ENCODE assay signal across 11 cellular contexts in genomic region chr9:71764438-71764837, GRCh38. TPM values are rescaled to one million over a fixed set of nuclear protein-coding genes. Genes with fewer than 3 reads are reported as not detected.
DNase-seq lines count a peak whose midpoint lies in the region; ATAC-seq, FAIRE-seq and TF ChIP-seq lines count a peak whose summit lies in the region.
"Had no signal": no experiment of that assay in that cellular context is flagged by ENCODE, and none has a peak within 500 bp of the region (broad histone marks: within the 10 kb centered on the region; RNA-seq: fewer than 3 reads in every experiment).

No MANE protein-coding gene starts in this region.

- H3K4me3 ChIP-seq in A549 (peak overlapping the region; percentile 94), GM23338 (peak overlapping the region; percentile 40), muscle layer of duodenum (ENCODE audit: low read depth in 1 of 2, low read length in 2 of 2) (peak overlapping the region in 1 of 2 donors; percentile 84), lower leg skin (ENCODE audit: low read depth, poor library complexity, severe bottlenecking) (no peak overlapping the region)

- CTCF ChIA-PET in A549 (lab: Yijun Ruan, JAX): interaction anchor here (0.6 to 1.2 kb wide), 3 partner anchors 13 to 48 kb away, joined by 3 to 5 read pairs (median 3); no protein-coding TSS in a partner anchor

- peaks cover 62% of the 10 kb centered on the region for H3K4me1 ChIP-seq in A549
- peaks cover 75% of the 10 kb centered on the region for H3K4me1 ChIP-seq in GM23338 (ENCODE audit: insufficient read depth)
- H3K4me1 ChIP-seq in muscle layer of duodenum (ENCODE audit: control insufficient read depth in 1 of 2, insufficient read depth in 2 of 2, low read length in 2 of 2): peaks cover 15 to 16% of the 10 kb centered on the region in 2 donors

- no peaks in the 10 kb centered on the region for H3K36me3 Mint-ChIP-seq in GM23338 (ENCODE audit: low read depth)
- no peaks in the 10 kb centered on the region for H3K36me3 Mint-ChIP-seq in brain

- no peaks in the 10 kb centered on the region for H3K36me3 ChIP-seq in GM23338 (ENCODE audit: insufficient read depth)
- no peaks in the 10 kb centered on the region for H3K36me3 ChIP-seq in muscle layer of duodenum (ENCODE audit: control insufficient read depth in 1 of 2, insufficient read depth in 2 of 2, low read length in 2 of 2)

- intact Hi-C loops in lower leg skin (cut with DNase I; ENCODE audit: low total_unique reads): no loop called here
- intact Hi-C loops in posterior vena cava (cut with DNase I): no loop called here

- no peak for TF ChIP-seq EP300 in A549 (IDR thresholded peaks at IDR 0.05)

- peaks cover 29% of the 10 kb centered on the region for H4K20me1 ChIP-seq in GM23338 (replicated peaks; ENCODE audit: insufficient read depth)

- peaks cover 84% of the 10 kb centered on the region for H3K79me2 ChIP-seq in GM23338 (replicated peaks; ENCODE audit: insufficient read depth)

- no peaks in the 10 kb centered on the region for H3K9me2 ChIP-seq in GM23338 (ENCODE audit: insufficient read depth)

- TF ChIP-seq POLR2A in A549 (IDR thresholded peaks at IDR 0.05; ENCODE audit: low read length): no peak
- TF ChIP-seq POLR2A in lower leg skin (IDR thresholded peaks at IDR 0.05): no peak

- DNase-seq in A549 (ENCODE audit: low read depth in 1 of 2, low spot score in 1 of 2) (no peak), GM23338 (ENCODE audit: low spot score) (no peak), NCI-H526 (lab: John Stamatoyannopoulos, UW) (no peak), NK-92 (lab: John Stamatoyannopoulos, UW; ENCODE audit: unreplicated experiment) (no peak), lower leg skin (ENCODE audit: low spot score in 2 of 2) (no peak), posterior vena cava (ENCODE audit: low spot score) (no peak)
- DNase-seq: activated CD8-positive, alpha-beta memory T cell treated with anti-CD3 and anti-CD28 coated beads, Interleukin-2, amount 50 U/mL, for 4 hours; DMS153; dorsolateral prefrontal cortex had no signal

- 0 out of 2 replicates have a peak, but pooled peaks cover 3% of the 10 kb centered on the region for H3F3A ChIP-seq in GM23338 (replicated peaks; ENCODE audit: low read depth)

- H2AFZ ChIP-seq in GM23338: no peak overlapping the region

- H3K27me3 Mint-ChIP-seq in GM23338 (ENCODE audit: insufficient read depth, low read depth, poor library complexity): peaks cover 12% of the 10 kb centered on the region
- H3K27me3 Mint-ChIP-seq in brain: peaks cover 23% of the 10 kb centered on the region

- POLR2A ChIA-PET in A549 (lab: Yijun Ruan, JAX): interaction anchor here (0.6 to 1.2 kb wide), 3 partner anchors 12 to 83 kb away, joined by 3 to 4 read pairs (median 4); no protein-coding TSS in a partner anchor

- TF ChIP-seq CTCF in A549 (IDR thresholded peaks at IDR 0.05) (no peak), GM23338 (conservative IDR thresholded peaks at IDR 0.05; ENCODE audit: low read depth in 2 of 2) (no peak), brain (conservative IDR thresholded peaks at IDR 0.05) (no peak), lower leg skin (IDR thresholded peaks at IDR 0.05) (no peak)

- H3K4me1 Mint-ChIP-seq in GM23338 (peaks cover 63% of the 10 kb centered on the region), brain (peaks cover 76% of the 10 kb centered on the region)

- H3K4me2 ChIP-seq in A549 (peak overlapping the region; percentile 90), GM23338 (peak overlapping the region; percentile 99)

- 23% methylated on average over 4 of the region's 4 CpGs for WGBS in A549 (ENCODE audit: missing lambda C conversion rate)
- WGBS in lower leg skin, 2 donors: 51 to 78% methylated on average over 4 of the region's 4 CpGs

- H3K27me3 ChIP-seq in GM23338 (ENCODE audit: insufficient read depth) (no peaks in the 10 kb centered on the region), muscle layer of duodenum (ENCODE audit: low read depth, low read length) (no peaks in the 10 kb centered on the region)
- H3K27me3 ChIP-seq: dorsolateral prefrontal cortex had no signal

- H3K9me3 Mint-ChIP-seq in GM23338 (no peaks in the 10 kb centered on the region), brain (peaks cover 0 to 3% (median 0%) of the 10 kb centered on the region in 5 experiments)

- FAIRE-seq in A549 (lab: Jason Lieb, UNC): no peak

- H3K4me3 Mint-ChIP-seq in GM23338: no peak overlapping the region; the same call in 2 of the 3 replicates
- peak overlapping the region; percentile 79 to 99 (median 96) for H3K4me3 Mint-ChIP-seq in brain

- no peak for ATAC-seq in A549
- no peak for ATAC-seq in GM23338

- H3K27ac ChIP-seq in A549 (peak overlapping the region; percentile 91 to 97), GM23338 (ENCODE audit: low read depth) (no peak overlapping the region), muscle layer of duodenum (ENCODE audit: low read length) (peak overlapping the region; percentile 37)

- H3K9me3 ChIP-seq in A549 (no peaks in the 10 kb centered on the region), muscle layer of duodenum (ENCODE audit: control insufficient read depth in 1 of 2, low read length in 2 of 2) (no peaks in the 10 kb centered on the region)

- H3K27ac Mint-ChIP-seq in GM23338 (no peak overlapping the region), brain (peak overlapping the region; percentile 52 to 95 (median 94))

- TF ChIP-seq RAD21 in A549 (conservative IDR thresholded peaks at IDR 0.05 in 1 of 2, IDR thresholded peaks at IDR 0.05 in 1 of 2): no peak

TF ChIP-seq in A549, 52 proteins besides CTCF, POLR2A, EP300 and RAD21 (continues in another document):
- no peak for TF ChIP-seq E2F6 (IDR thresholded peaks at IDR 0.05; ENCODE audit: borderline replicate concordance, low read depth)
- TF ChIP-seq, protein P1, sequence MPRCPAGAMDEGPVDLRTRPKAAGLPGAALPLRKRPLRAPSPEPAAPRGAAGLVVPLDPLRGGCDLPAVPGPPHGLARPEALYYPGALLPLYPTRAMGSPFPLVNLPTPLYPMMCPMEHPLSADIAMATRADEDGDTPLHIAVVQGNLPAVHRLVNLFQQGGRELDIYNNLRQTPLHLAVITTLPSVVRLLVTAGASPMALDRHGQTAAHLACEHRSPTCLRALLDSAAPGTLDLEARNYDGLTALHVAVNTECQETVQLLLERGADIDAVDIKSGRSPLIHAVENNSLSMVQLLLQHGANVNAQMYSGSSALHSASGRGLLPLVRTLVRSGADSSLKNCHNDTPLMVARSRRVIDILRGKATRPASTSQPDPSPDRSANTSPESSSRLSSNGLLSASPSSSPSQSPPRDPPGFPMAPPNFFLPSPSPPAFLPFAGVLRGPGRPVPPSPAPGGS (IDR thresholded peaks at IDR 0.05): no peak
- no peak for TF ChIP-seq CBX8 (IDR thresholded peaks at IDR 0.05)
- no peak for TF ChIP-seq HDAC2 (IDR thresholded peaks at IDR 0.05)

TF ChIP-seq in GM23338, 12 proteins besides CTCF, POLR2A, EP300 and RAD21:
- no peak for TF ChIP-seq JUNB (IDR thresholded peaks at IDR 0.05; ENCODE audit: unreplicated experiment)
- no peak for TF ChIP-seq EZH2phosphoT487 (IDR thresholded peaks at IDR 0.05; ENCODE audit: unreplicated experiment)
- TF ChIP-seq POLR2AphosphoS5 (IDR thresholded peaks at IDR 0.05; ENCODE audit: low read depth): no peak
- no peak for TF ChIP-seq ZNF331 (CRISPR knock-in tag; IDR thresholded peaks at IDR 0.05; ENCODE audit: low read depth)

RNA-seq across cellular contexts. Expression of gene CEMIP2, which starts 3.9 kb away (rescaled TPM):
- polyA plus RNA-seq in A549 (2011; rRNA removed) (161 and 236 TPM in 2 replicates), A549 (2017; fragmentation: RNase III; extraction: RNeasy Plus Mini Kit Qiagen cat#74134 plus additional on column Dnase treatment) (136 to 158 TPM (median 146 TPM) in 3 replicates), GM23338 (2016; fragmentation: Nextera tagmentation; extraction: Ambion mirVana) (23.0 and 23.8 TPM in 2 replicates), brain (ENCODE audit: insufficient read depth, low read depth, low replicate concordance) (6.8 TPM)
- 65.5 and 72.7 TPM in 2 replicates for polyA plus RNA-seq in A549 (2012; cell fraction: cytosol; rRNA removed)
- 146 and 156 TPM in 2 replicates for polyA plus RNA-seq in A549 (2012; cell fraction: nucleus; rRNA removed)
- 427 and 492 TPM in 2 replicates for polyA minus RNA-seq in A549 (2011; rRNA and poly(A)+ RNA removed)
- 70.4 and 76.7 TPM in 2 replicates for total RNA-seq in GM23338 (2014; rRNA removed; shearing (Covaris generic))
- total RNA-seq in lower leg skin (10 to 100 TPM; 20.6 to 48.6 (median 29.0) TPM), posterior vena cava (10 to 100 TPM; 39.1 to 43.3 TPM)
